Comparison of ENCODE assay signal across 1 cellular context in genomic region chr1:244239261-244239770, GRCh38.
TF ChIP-seq lines count a peak whose summit lies in the region.

No MANE protein-coding gene starts in this region.

TF ChIP-seq in WTC11, 78 proteins besides CTCF, POLR2A, EP300 and RAD21 (continued from another document):
- no peak for TF ChIP-seq STAT6 (CRISPR knock-in tag; conservative IDR thresholded peaks at IDR 0.05; ENCODE audit: low read depth)
- TF ChIP-seq ZNF232 (CRISPR knock-in tag; IDR thresholded peaks at IDR 0.05) = no peak
- no peak for TF ChIP-seq FOXP1 (CRISPR knock-in tag; IDR thresholded peaks at IDR 0.05; ENCODE audit: borderline replicate concordance)
- no peak for TF ChIP-seq ZNF396 (CRISPR knock-in tag; IDR thresholded peaks at IDR 0.05; ENCODE audit: borderline replicate concordance)
- TF ChIP-seq TEAD4 (CRISPR knock-in tag; IDR thresholded peaks at IDR 0.05) = no peak
TF ChIP-seq in WTC11: peak in this region for 0.
